In the genomic region with DNA sequence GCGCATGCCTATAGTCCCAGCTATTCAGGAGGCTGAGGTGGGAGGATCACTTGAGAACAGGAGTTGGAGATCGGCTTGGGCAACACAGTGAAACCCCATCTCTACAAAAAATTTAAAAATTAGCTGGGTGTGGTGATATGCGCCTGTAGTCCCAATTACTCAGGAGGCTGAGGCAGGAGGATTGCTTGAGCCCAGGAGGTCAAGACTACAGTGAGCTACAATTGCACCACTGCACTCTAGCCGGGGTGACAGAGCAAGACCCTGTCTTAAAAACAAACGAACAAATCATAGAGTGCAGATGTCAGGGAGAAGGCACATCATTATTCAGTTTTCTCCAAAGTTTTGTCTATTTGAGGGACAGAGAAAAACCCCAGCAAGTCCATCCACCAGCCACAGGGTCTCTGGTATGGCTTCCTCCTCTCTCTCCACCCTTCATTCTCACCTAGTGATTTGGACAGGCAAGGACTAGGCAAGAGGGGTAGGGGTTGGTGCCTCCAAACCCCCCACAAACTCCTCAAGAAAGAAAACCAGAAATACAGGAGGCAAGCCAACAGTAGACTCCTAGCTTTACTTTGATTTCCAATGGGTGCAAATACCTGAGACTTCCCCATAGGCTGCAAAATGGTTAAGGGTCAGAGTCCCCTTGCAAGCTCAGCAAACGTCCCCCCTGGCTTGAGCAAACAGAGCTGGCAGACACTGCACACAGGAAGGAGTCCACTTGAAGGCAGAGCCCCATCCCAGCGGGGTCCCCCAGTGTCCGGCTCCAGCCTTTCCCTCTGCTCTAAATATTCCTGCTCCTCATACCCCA, we compare ENCODE assay signal across 9 cellular contexts. TPM values are rescaled to one million over a fixed set of nuclear protein-coding genes. Genes with fewer than 3 reads are reported as not detected.
A peak's percentile ranks its signal among the peaks of the same experiment; 100 is the strongest.
DNase-seq lines count a peak whose midpoint lies in the region; ATAC-seq, FAIRE-seq and TF ChIP-seq lines count a peak whose summit lies in the region.
"Had no signal": no experiment of that assay in that cellular context is flagged by ENCODE, and none has a peak within 500 bp of the region (broad histone marks: within the 10 kb centered on the region; RNA-seq: fewer than 3 reads in every experiment).

No MANE protein-coding gene starts in this region.

- H3K27ac ChIP-seq in H1 (ENCODE audit: low read depth, low read length) (no peak overlapping the region), neutrophil (peak overlapping the region; percentile 98)

- no peaks in the 10 kb centered on the region; the same call in 1 of the 2 replicates for H3K79me1 ChIP-seq in H1 (ENCODE audit: low read depth, low read length)

- H2BK5ac ChIP-seq in H1 (ENCODE audit: low read depth, low read length), result peak overlapping the region; percentile 41; the same call in 1 of the 2 replicates

- 82% methylated on average over 8 of the region's 8 CpGs; no CpG with 5 or more reads in 1 of the 2 experiments for WGBS in H1 (ENCODE audit: extremely low coverage in 1 of 2, insufficient coverage in 1 of 2, insufficient read length in 1 of 2, insufficient replicate concordance in 2 of 2, low coverage in 1 of 2, low lambda C conversion rate in 2 of 2, missing lambda C conversion rate in 1 of 2), 2 experiments

- H4K91ac ChIP-seq in H1 (replicated peaks; ENCODE audit: insufficient read length, low read length), result peak overlapping the region; percentile 36

- CTCF ChIA-PET in Caco-2 (lab: Charles Lee) (interaction anchor here (0.5 to 6.1 kb wide), 28 partner anchors 8 to 1069 kb away, joined by 3 to 229 read pairs (median 5); partner anchors contain the start of genes CAMKK2, PXN, RAB35 and RNU4-1), H1 (lab: Charles Lee; ENCODE audit: partially characterized antibody) (interaction anchor here (0.6 to 17.8 kb wide), 39 partner anchors 8 to 1049 kb away, joined by 3 to 930 read pairs (median 5); partner anchors contain the start of genes GCN1, HSPB8, POP5 and PXN)

- peak overlapping the region; percentile 67 for H3K4me3 Mint-ChIP-seq in Caco-2 (ENCODE audit: unreplicated experiment)

- H3K9me3 ChIP-seq in Caco-2 (no peaks in the 10 kb centered on the region), H1 (ENCODE audit: insufficient read depth in 2 of 2, low read depth in 1 of 2, low read length in 1 of 2) (no peaks in the 10 kb centered on the region), neutrophil (peaks cover under 1% of the 10 kb centered on the region)

- no peak overlapping the region for H2BK20ac ChIP-seq in H1 (ENCODE audit: low read length)

- H3K56ac ChIP-seq in H1 (replicated peaks; ENCODE audit: insufficient read length, low read depth, low read length), result no peak overlapping the region

- peak overlapping the region; percentile 84 for H3K27ac Mint-ChIP-seq in Caco-2 (ENCODE audit: unreplicated experiment)
- H3K27ac Mint-ChIP-seq: memory B cell had no signal

- H3K27me3 ChIP-seq in Caco-2 (replicated peaks; ENCODE audit: control insufficient read depth, insufficient read depth, low read length) (no peaks in the 10 kb centered on the region), H1 (replicated peaks in 1 of 4; ENCODE audit: control insufficient read depth in 3 of 4, extremely low read depth in 1 of 4, insufficient read depth in 3 of 4, low read length in 3 of 4) (no peaks in the 10 kb centered on the region), neutrophil (no peaks in the 10 kb centered on the region)

- H3K36me3 ChIP-seq in Caco-2 (ENCODE audit: control insufficient read depth, insufficient read depth, low read length) (peaks cover 2% of the 10 kb centered on the region; the same call in 1 of the 2 replicates), H1 (ENCODE audit: control insufficient read depth in 2 of 4, insufficient read depth in 4 of 4, low read length in 3 of 4) (peaks cover 4 to 14% (median 11%) of the 10 kb centered on the region in 4 experiments; a peak in 7 of 8 replicates), neutrophil (peaks cover 39% of the 10 kb centered on the region)

- ATAC-seq in HG02970 (IDR thresholded peaks at IDR 0.05; ENCODE audit: low FRiP score, unreplicated experiment) (no peak), HG02759 (IDR thresholded peaks at IDR 0.05; ENCODE audit: unreplicated experiment) (no peak), HG03280 (IDR thresholded peaks at IDR 0.05; ENCODE audit: unreplicated experiment) (no peak)

- H3K9ac ChIP-seq in H1 (replicated peaks in 1 of 4; ENCODE audit: extremely low read depth in 1 of 4, low read depth in 3 of 4, low read length in 3 of 4), result no peak overlapping the region

- FAIRE-seq in H1 (lab: Jason Lieb, UNC), result no peak

- BruUV-seq in Caco-2 (replicated peaks; lab: Mats Ljungman, UMichigan), result TSS peak; percentile 11

- no peak overlapping the region; the same call in 1 of the 2 replicates for H2BK15ac ChIP-seq in H1 (ENCODE audit: low read length)

- H4K20me1 ChIP-seq in H1 (replicated peaks in 1 of 2; ENCODE audit: control insufficient read depth in 1 of 2, insufficient read depth in 2 of 2, low read length in 2 of 2), result peaks cover 6 to 12% of the 10 kb centered on the region in 2 experiments

- no peak overlapping the region for H4K5ac ChIP-seq in H1 (ENCODE audit: insufficient read length, low read depth, low read length)

- H3K4me1 ChIP-seq in Caco-2 (peaks cover 68% of the 10 kb centered on the region), H1 (replicated peaks in 1 of 4; ENCODE audit: control insufficient read depth in 3 of 4, insufficient read depth in 4 of 4, low read length in 3 of 4) (peaks cover 24 to 61% (median 39%) of the 10 kb centered on the region in 4 experiments), neutrophil (ENCODE audit: control insufficient read depth in 1 of 2, insufficient read depth in 1 of 2, low read depth in 1 of 2, low read length in 1 of 2) (peaks cover 90 to 91% of the 10 kb centered on the region in 2 experiments)

- H2AFZ ChIP-seq in H1 (ENCODE audit: low read length), result no peak overlapping the region

- no peak overlapping the region for H3K23ac ChIP-seq in H1 (ENCODE audit: insufficient read length)

- H3K36me3 Mint-ChIP-seq in Caco-2 (ENCODE audit: insufficient read depth, unreplicated experiment), result peaks cover 89% of the 10 kb centered on the region
- H3K36me3 Mint-ChIP-seq: memory B cell had no signal

- H3K79me2 ChIP-seq in H1 (ENCODE audit: control insufficient read depth in 1 of 2, insufficient read depth in 2 of 2, low read length in 2 of 2), result peaks cover 0 to 33% of the 10 kb centered on the region in 2 experiments; a peak in 2 of 4 replicates

- H3K4ac ChIP-seq in H1 (replicated peaks; ENCODE audit: insufficient read length, low read depth, low read length), result peak overlapping the region; percentile 73

- H2BK12ac ChIP-seq in H1 (ENCODE audit: low read depth, low read length), result peak overlapping the region; percentile 7; the same call in 1 of the 2 replicates

- POLR2A ChIA-PET in Caco-2 (lab: Charles Lee) (interaction anchor here (0.6 to 6.7 kb wide), 15 partner anchors 11 to 750 kb away, joined by 3 to 297 read pairs (median 6); partner anchors contain the start of genes PXN, RNU4-1, RNU4-2 and RPLP0), H1 (lab: Charles Lee; ENCODE audit: partially characterized antibody) (interaction anchor here (0.6 to 88.3 kb wide), 18 partner anchors 8 to 239 kb away, joined by 3 to 4270 read pairs (median 4); partner anchors contain the start of genes BICDL1, GCN1, PXN and RAB35)

- no peak overlapping the region for H2AK5ac ChIP-seq in H1 (ENCODE audit: low read depth, low read length)

- H3K18ac ChIP-seq in H1 (ENCODE audit: extremely low read depth, low read length), result peak overlapping the region; percentile 2; the same call in 1 of the 2 replicates

- TF ChIP-seq CTCF in Caco-2 (IDR thresholded peaks at IDR 0.05; ENCODE audit: insufficient read depth in 1 of 2, low read depth in 1 of 2, low read length in 1 of 2, severe bottlenecking in 1 of 2, unreplicated experiment in 1 of 2), result no peak
- no peak for TF ChIP-seq CTCF in H1 (IDR thresholded peaks at IDR 0.05; ENCODE audit: control extremely low read depth in 1 of 3, insufficient read depth in 1 of 3, low read depth in 1 of 3, low read length in 3 of 3)
- no peak for TF ChIP-seq CTCF in neutrophil (IDR thresholded peaks at IDR 0.05)

- no peak for TF ChIP-seq POLR2A in H1 (IDR thresholded peaks at IDR 0.05; ENCODE audit: control extremely low read depth in 1 of 2, low read depth in 2 of 2, low read length in 2 of 2)

- H4K8ac ChIP-seq in H1 (ENCODE audit: extremely low read depth, insufficient read depth, low read length), result no peak overlapping the region

- H3K9me3 Mint-ChIP-seq in Caco-2 (ENCODE audit: unreplicated experiment), result no peaks in the 10 kb centered on the region
- H3K9me3 Mint-ChIP-seq: memory B cell had no signal

- H3K4me2 ChIP-seq in H1 (ENCODE audit: insufficient read depth in 1 of 2, low read depth in 2 of 2, low read length in 2 of 2), result no peak overlapping the region; a peak in 2 of 4 replicates

- no peaks in the 10 kb centered on the region; the same call in 1 of the 2 replicates for H3K23me2 ChIP-seq in H1 (ENCODE audit: low read depth, low read length)

- TF ChIP-seq RAD21 in H1 (IDR thresholded peaks at IDR 0.05 in 1 of 2, conservative IDR thresholded peaks at IDR 0.05 in 1 of 2; ENCODE audit: low read depth in 2 of 2, low read length in 2 of 2), result no peak

- DNase-seq in Caco-2 (peak; percentile 78 to 85), HuH-7 (ENCODE audit: low spot score) (peak; percentile 65), H1 (ENCODE audit: low read depth in 1 of 2, low spot score in 2 of 2) (no peak), NCI-H2107 (lab: John Stamatoyannopoulos, UW) (no peak)

- no peak overlapping the region for H3K14ac ChIP-seq in H1 (ENCODE audit: insufficient read length)

- intact Hi-C loops in Caco-2 (cut with micrococcal nuclease; ENCODE audit: unreplicated experiment), result loop anchor here (1.0 to 2.0 kb wide), 4 partner anchors 21 to 64 kb away; partner anchors contain the start of genes PXN, RNU4-2 and RPLP0

- no peaks in the 10 kb centered on the region for H3K27me3 Mint-ChIP-seq in Caco-2 (ENCODE audit: insufficient read depth, unreplicated experiment)

- peak overlapping the region; percentile 22 for H3K4me3 ChIP-seq in Caco-2 (ENCODE audit: low read depth, low read length)
- no peak overlapping the region for H3K4me3 ChIP-seq in H1 (ENCODE audit: extremely low read depth in 1 of 4, insufficient read depth in 2 of 4, low read depth in 3 of 4, low read length in 4 of 4)
- H3K4me3 ChIP-seq in neutrophil (ENCODE audit: low read depth in 1 of 2, low read length in 1 of 2), result peak overlapping the region; percentile 65 to 68

- H3K4me1 Mint-ChIP-seq in Caco-2 (ENCODE audit: low read depth, unreplicated experiment), result peaks cover 33% of the 10 kb centered on the region

- no peak for TF ChIP-seq EP300 in H1 (IDR thresholded peaks at IDR 0.05; ENCODE audit: borderline replicate concordance in 1 of 2, low read depth in 2 of 2, low read length in 2 of 2)

- no peak overlapping the region for H2BK120ac ChIP-seq in H1 (replicated peaks; ENCODE audit: low read depth, low read length)

RNA-seq across cellular contexts. Expression of gene RPLP0, which starts 26.5 kb away (rescaled TPM):
- total RNA-seq in Caco-2 (2022), result 2,379 and 2,383 TPM in 2 replicates
- total RNA-seq in H1 (2021; fragmentation: NEBNext Ultra II Directional; extraction: Animal tissue kit (Norgen Biotek cat#: 25700)), result 2,987 and 3,029 TPM in 2 replicates
- 8,838 and 10,765 TPM in 2 replicates for polyA plus RNA-seq in H1 (2011; rRNA removed)
- 10,357 TPM for polyA plus RNA-seq in H1 (2011; cell fraction: cytosol; rRNA removed)
- 6,829 TPM for polyA plus RNA-seq in H1 (2011; cell fraction: nucleus; rRNA removed)
- polyA plus RNA-seq in H1 (2012, experiment 1 of 2), result 4,444 to 5,241 TPM (median 4,665 TPM) in 4 replicates
- 7,158 TPM for polyA plus RNA-seq in H1 (2012, experiment 2 of 2)
- polyA plus RNA-seq in H1 (2013, experiment 1 of 2), result 4,021 TPM
- 3,982 TPM for polyA plus RNA-seq in H1 (2013, experiment 2 of 2)
- 5,851 and 5,958 TPM in 2 replicates for polyA minus RNA-seq in H1 (2011; rRNA and poly(A)+ RNA removed)
- 2,113 TPM for polyA minus RNA-seq in H1 (2011; cell fraction: cytosol; rRNA and poly(A)+ RNA removed)
- polyA minus RNA-seq in H1 (2011; cell fraction: nucleus; rRNA and poly(A)+ RNA removed), result 1,976 TPM

RNA-seq across cellular contexts. Expression of gene GCN1, which starts 32.9 kb away (rescaled TPM):
- 154 and 171 TPM in 2 replicates for total RNA-seq in Caco-2 (2022)
- 133 and 137 TPM in 2 replicates for total RNA-seq in H1 (2021; fragmentation: NEBNext Ultra II Directional; extraction: Animal tissue kit (Norgen Biotek cat#: 25700))
- polyA plus RNA-seq in H1 (2011; rRNA removed), result 61.4 and 73.1 TPM in 2 replicates
- 61.1 TPM for polyA plus RNA-seq in H1 (2011; cell fraction: cytosol; rRNA removed)
- 294 TPM for polyA plus RNA-seq in H1 (2011; cell fraction: nucleus; rRNA removed)
- 92.9 to 139 TPM (median 109 TPM) in 4 replicates for polyA plus RNA-seq in H1 (2012, experiment 1 of 2)
- 58.3 TPM for polyA plus RNA-seq in H1 (2012, experiment 2 of 2)
- 57.1 TPM for polyA plus RNA-seq in H1 (2013, experiment 1 of 2)
- 47.1 TPM for polyA plus RNA-seq in H1 (2013, experiment 2 of 2)
- polyA minus RNA-seq in H1 (2011; rRNA and poly(A)+ RNA removed), result 266 and 267 TPM in 2 replicates
- polyA minus RNA-seq in H1 (2011; cell fraction: cytosol; rRNA and poly(A)+ RNA removed), result 106 TPM
- polyA minus RNA-seq in H1 (2011; cell fraction: nucleus; rRNA and poly(A)+ RNA removed), result 194 TPM

RNA-seq across cellular contexts. Expression of gene PXN, which starts 38.1 kb away (rescaled TPM):
- total RNA-seq in Caco-2 (2022), result 150 and 162 TPM in 2 replicates
- total RNA-seq in H1 (2021; fragmentation: NEBNext Ultra II Directional; extraction: Animal tissue kit (Norgen Biotek cat#: 25700)), result 105 and 109 TPM in 2 replicates
- 51.0 and 89.2 TPM in 2 replicates for polyA plus RNA-seq in H1 (2011; rRNA removed)
- polyA plus RNA-seq in H1 (2011; cell fraction: cytosol; rRNA removed), result 29.0 TPM
- polyA plus RNA-seq in H1 (2011; cell fraction: nucleus; rRNA removed), result 80.4 TPM
- 58.2 to 73.1 TPM (median 70.3 TPM) in 4 replicates for polyA plus RNA-seq in H1 (2012, experiment 1 of 2)
- 83.1 TPM for polyA plus RNA-seq in H1 (2012, experiment 2 of 2)
- polyA plus RNA-seq in H1 (2013, experiment 1 of 2), result 88.7 TPM
- polyA plus RNA-seq in H1 (2013, experiment 2 of 2), result 91.0 TPM
- polyA minus RNA-seq in H1 (2011; rRNA and poly(A)+ RNA removed), result 45.0 and 62.0 TPM in 2 replicates
- polyA minus RNA-seq in H1 (2011; cell fraction: cytosol; rRNA and poly(A)+ RNA removed), result 30.5 TPM
- 33.2 TPM for polyA minus RNA-seq in H1 (2011; cell fraction: nucleus; rRNA and poly(A)+ RNA removed)

Comparison
In these comparisons a context has a peak if more than half of its experiments do, and no peak if none do; other contexts are left out.
1. DNase-seq: peak in Caco-2 (2 of 2) and HuH-7 (single experiment); none in H1 (0 of 2) and NCI-H2107 (single experiment).
2. H3K4me3 ChIP-seq: peak in Caco-2 (single experiment) and neutrophil (2 of 2); none in H1 (0 of 4).